9 cellular contexts compared by ENCODE assay signal in the genomic region with DNA sequence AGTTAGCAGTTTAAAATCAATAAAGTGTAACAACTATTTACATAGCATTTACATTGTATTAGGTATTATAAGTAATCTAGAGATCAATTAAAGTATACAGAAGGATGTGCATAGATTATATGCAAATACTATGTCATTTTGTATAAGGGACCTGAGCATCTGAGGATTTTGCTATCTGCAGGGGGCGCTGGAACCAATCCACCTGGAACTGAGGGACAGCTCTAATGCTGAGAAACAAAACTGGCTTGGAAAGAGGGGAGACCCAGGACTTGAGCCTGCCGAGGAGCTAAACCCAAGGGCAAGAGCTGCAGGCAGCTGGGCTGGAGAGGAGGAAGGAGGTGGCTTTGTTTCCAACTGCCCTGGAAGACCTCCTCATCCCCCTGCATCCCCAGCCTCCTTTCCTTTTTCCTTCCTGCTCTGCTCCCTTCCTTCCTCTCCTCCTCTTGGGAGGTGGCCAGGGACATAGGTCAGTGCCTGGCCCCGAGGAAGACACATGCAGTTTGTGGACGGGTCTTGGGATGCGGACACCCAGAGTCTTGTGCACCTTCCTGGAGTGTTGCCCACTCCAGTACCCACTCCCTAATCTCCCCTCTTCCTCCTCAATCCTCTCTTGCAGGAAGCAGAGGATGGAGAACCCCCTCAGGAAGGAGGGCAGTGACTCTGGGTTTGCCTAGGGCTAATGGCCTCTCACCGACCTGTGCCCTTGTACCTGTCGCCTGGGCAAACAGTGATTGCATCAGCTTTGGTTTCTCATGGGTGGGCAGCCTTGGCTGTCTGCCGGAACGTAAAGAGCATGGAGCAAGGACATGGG. TPM values are rescaled to one million over a fixed set of nuclear protein-coding genes. Genes with fewer than 3 reads are reported as not detected.
A peak's percentile ranks its signal among the peaks of the same experiment; 100 is the strongest.
DNase-seq lines count a peak whose midpoint lies in the region; ATAC-seq and TF ChIP-seq lines count a peak whose summit lies in the region.
"Had no signal": no experiment of that assay in that cellular context is flagged by ENCODE, and none has a peak within 500 bp of the region (broad histone marks: within the 10 kb centered on the region; RNA-seq: fewer than 3 reads in every experiment).

No MANE protein-coding gene starts in this region.

- H3K4me3 Mint-ChIP-seq in naive B cell, result peak overlapping the region in 2 of 8 donors; percentile 29 to 56

- ATAC-seq in naive B cell (ENCODE audit: low read depth in 2 of 2) (peak; percentile 65 to 69), HG03378 (IDR thresholded peaks at IDR 0.05; ENCODE audit: unreplicated experiment) (no peak), HG03521 (IDR thresholded peaks at IDR 0.05; ENCODE audit: unreplicated experiment) (no peak), HG03432 (IDR thresholded peaks at IDR 0.05; ENCODE audit: unreplicated experiment) (no peak)

- peaks cover 13 to 24% (median 18%) of the 10 kb centered on the region in 3 donors for H3K27me3 Mint-ChIP-seq in naive B cell

- TF ChIP-seq CTCF in sigmoid colon (IDR thresholded peaks at IDR 0.05), result no peak

- no peak overlapping the region for H3K4me3 ChIP-seq in sigmoid colon

- no peaks in the 10 kb centered on the region for H3K9me3 ChIP-seq in sigmoid colon
- H3K9me3 ChIP-seq: neutrophil had no signal

- H3K27me3 ChIP-seq in sigmoid colon, result no peaks in the 10 kb centered on the region
- H3K27me3 ChIP-seq: neutrophil had no signal

- peak overlapping the region in 1 of 6 donors; percentile 33 for H3K27ac Mint-ChIP-seq in naive B cell

- no peak for TF ChIP-seq POLR2A in sigmoid colon (IDR thresholded peaks at IDR 0.05)

- H3K9me3 Mint-ChIP-seq in naive B cell, result no peaks in the 10 kb centered on the region

- peaks cover 0 to 8% (median 4%) of the 10 kb centered on the region in 4 donors for H3K4me1 ChIP-seq in sigmoid colon

- 69 to 75% methylated on average over 9 of the region's 9 CpGs for WGBS in sigmoid colon, 2 donors

- H3K27ac ChIP-seq in sigmoid colon, result peak overlapping the region in 1 of 4 donors; percentile 68
- H3K27ac ChIP-seq: neutrophil had no signal

- H3K36me3 Mint-ChIP-seq in naive B cell, result no peaks in the 10 kb centered on the region

- no peak for TF ChIP-seq EP300 in sigmoid colon (IDR thresholded peaks at IDR 0.05)

- H3K4me1 Mint-ChIP-seq in naive B cell, result peaks cover 17 to 40% (median 22%) of the 10 kb centered on the region in 3 donors

- no peaks in the 10 kb centered on the region for H3K36me3 ChIP-seq in sigmoid colon
- H3K36me3 ChIP-seq: neutrophil had no signal

- DNase-seq in ELF-1 (ENCODE audit: low read depth, low spot score), result peak; percentile 31
- peak; percentile 41 for DNase-seq in NCI-H226
- DNase-seq in activated effector memory CD4-positive, alpha-beta T cell treated with Interleukin-2 at 50 U/mL for 16 hours, result peak; percentile 52
- DNase-seq in naive B cell, result peak; percentile 19
- no peak for DNase-seq in sigmoid colon

- intact Hi-C loops in sigmoid colon (cut with DNase I), result no loop called here

RNA-seq across cellular contexts. Expression of a gene that starts 0.8 kb away (rescaled TPM):
- polyA plus RNA-seq in naive B cell (ENCODE audit: low read depth in 6 of 6) (not detected), sigmoid colon (not detected)
- not detected for total RNA-seq in sigmoid colon

RNA-seq across cellular contexts. Expression of a gene that starts 32.2 kb away (rescaled TPM):
- polyA plus RNA-seq in naive B cell (ENCODE audit: low read depth in 6 of 6) (1 to 10 TPM in 1 of 6 donors, not detected in 5; 2.5 TPM), sigmoid colon (10 to 100 TPM in 1 of 3 donors, 1 to 10 TPM in 1, not detected in 1; 1.2 to 38.0 TPM)
- under 1 TPM in 3 of 4 donors, not detected in 1; 0.16 to 0.36 (median 0.28) TPM for total RNA-seq in sigmoid colon

Comparison
In these comparisons a context has a peak if more than half of its experiments do, and no peak if none do; other contexts are left out.
1. ATAC-seq: peak in naive B cell (2 of 2); none in HG03378 (single experiment), HG03521 (single experiment) and HG03432 (single experiment).